28 cellular contexts compared by ENCODE assay signal in the genomic region with DNA sequence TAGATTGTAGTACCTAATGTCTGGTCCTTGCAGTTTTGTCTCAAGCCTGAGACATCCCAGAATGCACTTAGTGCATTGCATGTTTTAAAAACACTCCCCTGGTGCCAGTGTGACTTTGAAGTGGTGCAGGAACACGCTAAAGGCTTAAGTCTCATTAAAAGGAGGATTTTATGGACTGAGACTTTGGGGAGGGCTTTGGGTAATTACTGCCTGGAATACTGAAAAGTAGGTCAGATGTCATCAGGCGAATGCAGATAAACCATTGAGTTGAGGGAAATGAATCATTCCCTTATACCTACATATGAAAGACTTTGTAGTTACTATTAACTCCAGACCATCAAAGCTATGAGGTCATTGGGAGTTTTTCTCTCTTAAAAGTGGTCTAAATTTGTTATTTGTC. TPM values are rescaled to one million over a fixed set of nuclear protein-coding genes. Genes with fewer than 3 reads are reported as not detected.
A peak's percentile ranks its signal among the peaks of the same experiment; 100 is the strongest.
DNase-seq lines count a peak whose midpoint lies in the region; ATAC-seq, FAIRE-seq and TF ChIP-seq lines count a peak whose summit lies in the region.
"Had no signal": no experiment of that assay in that cellular context is flagged by ENCODE, and none has a peak within 500 bp of the region (broad histone marks: within the 10 kb centered on the region; RNA-seq: fewer than 3 reads in every experiment).

No MANE protein-coding gene starts in this region.

- no peaks in the 10 kb centered on the region for H3K9me2 ChIP-seq in HCT116 (ENCODE audit: insufficient read depth)

- H4K20me1 ChIP-seq in HCT116 (ENCODE audit: insufficient read depth) (no peaks in the 10 kb centered on the region), astrocyte (ENCODE audit: insufficient read depth, low read length) (no peaks in the 10 kb centered on the region), smooth muscle cell (ENCODE audit: low read depth) (no peaks in the 10 kb centered on the region)

- CTCF ChIA-PET in HCT116 (lab: Charles Lee), result no interaction called here

- no peaks in the 10 kb centered on the region for H3K36me3 Mint-ChIP-seq in astrocyte (ENCODE audit: low read depth, unreplicated experiment)
- H3K36me3 Mint-ChIP-seq: CD4-positive, CD25-positive, alpha-beta regulatory T cell had no signal

- TF ChIP-seq CTCF in HCT116 (IDR thresholded peaks at IDR 0.05 in 2 of 3, conservative IDR thresholded peaks at IDR 0.05 in 1 of 3; ENCODE audit: borderline replicate concordance in 1 of 3, insufficient read depth in 1 of 3, low read depth in 2 of 3, low read length in 2 of 3), result no peak
- TF ChIP-seq CTCF in astrocyte (IDR thresholded peaks at IDR 0.05; ENCODE audit: insufficient read depth, low read depth, low read length), result no peak
- TF ChIP-seq CTCF in smooth muscle cell (IDR thresholded peaks at IDR 0.05; ENCODE audit: borderline replicate concordance, insufficient read depth, poor library complexity, severe bottlenecking), result no peak

- H3K4me3 ChIP-seq in HCT116 (replicated peaks in 1 of 2; ENCODE audit: low read depth in 1 of 2, low read length in 2 of 2), result no peak overlapping the region
- no peak overlapping the region for H3K4me3 ChIP-seq in astrocyte (ENCODE audit: insufficient read depth, low read depth, low read length)
- H3K4me3 ChIP-seq in smooth muscle cell, result no peak overlapping the region
- H3K4me3 ChIP-seq: breast epithelium, colonic mucosa, esophagus squamous epithelium, GM23248, tibial artery had no signal

- H3K9me3 Mint-ChIP-seq in astrocyte (ENCODE audit: unreplicated experiment), result no peaks in the 10 kb centered on the region
- H3K9me3 Mint-ChIP-seq: stimulated activated naive CD8-positive, alpha-beta T cell treated with anti-CD3 and anti-CD28 coated beads, Interleukin-15, amount 100 ng/mL, for 72 hours had no signal

- no TSS peak for BruUV-seq in HCT116 (replicated peaks; lab: Mats Ljungman, UMichigan)

- TF ChIP-seq POLR2A in HCT116 (IDR thresholded peaks at IDR 0.05; ENCODE audit: borderline replicate concordance, extremely low read depth, insufficient read depth, insufficient read length), result no peak

- H2AFZ ChIP-seq in HCT116 (ENCODE audit: low read depth, low read length, poor library complexity, severe bottlenecking) (no peak overlapping the region), astrocyte (ENCODE audit: low read depth, low read length) (no peak overlapping the region), smooth muscle cell (ENCODE audit: low read depth) (no peak overlapping the region)
- H2AFZ ChIP-seq: GM23248 had no signal

- H3K9ac ChIP-seq in HCT116 (ENCODE audit: low read length), result no peak overlapping the region
- no peak overlapping the region for H3K9ac ChIP-seq in astrocyte (ENCODE audit: low read length)
- no peak overlapping the region for H3K9ac ChIP-seq in smooth muscle cell (ENCODE audit: low read depth)
- H3K9ac ChIP-seq: GM23248 had no signal

- H3K9me3 ChIP-seq in HCT116 (ENCODE audit: control insufficient read depth in 1 of 2, insufficient read depth in 1 of 2, low read depth in 1 of 2, low read length in 2 of 2) (no peaks in the 10 kb centered on the region), astrocyte (ENCODE audit: insufficient read depth, low read depth, low read length) (no peaks in the 10 kb centered on the region), smooth muscle cell (replicated peaks; ENCODE audit: low read depth) (no peaks in the 10 kb centered on the region)
- H3K9me3 ChIP-seq: breast epithelium, colonic mucosa, esophagus squamous epithelium, tibial artery had no signal

- ATAC-seq in HCT116, result no peak
- ATAC-seq in HG03432 (IDR thresholded peaks at IDR 0.05; ENCODE audit: unreplicated experiment), result no peak
- ATAC-seq: Panc1; stimulated activated naive CD8-positive, alpha-beta T cell treated with anti-CD3 and anti-CD28 coated beads, Interleukin-15, amount 100 ng/mL, for 72 hours had no signal

- no peak for TF ChIP-seq RAD21 in HCT116 (IDR thresholded peaks at IDR 0.05; ENCODE audit: low read depth)

- no peak overlapping the region for H3K4me3 Mint-ChIP-seq in astrocyte (ENCODE audit: unreplicated experiment)
- H3K4me3 Mint-ChIP-seq: stimulated activated naive CD8-positive, alpha-beta T cell treated with anti-CD3 and anti-CD28 coated beads, Interleukin-15, amount 100 ng/mL, for 72 hours had no signal

- peak overlapping the region; percentile 26; the same call in 1 of the 2 replicates for H3K27ac ChIP-seq in HCT116 (ENCODE audit: low read depth, low read length)
- H3K27ac ChIP-seq in astrocyte (ENCODE audit: low read depth, low read length), result no peak overlapping the region
- H3K27ac ChIP-seq in smooth muscle cell (ENCODE audit: low read depth), result peak overlapping the region; percentile 87
- H3K27ac ChIP-seq: breast epithelium, colonic mucosa, esophagus squamous epithelium, GM23248, tibial artery had no signal

- H3K36me3 ChIP-seq in HCT116 (ENCODE audit: control insufficient read depth in 1 of 2, insufficient read depth in 2 of 2, low read length in 2 of 2) (no peaks in the 10 kb centered on the region), astrocyte (ENCODE audit: insufficient read depth, low read length) (no peaks in the 10 kb centered on the region), smooth muscle cell (ENCODE audit: low read depth) (no peaks in the 10 kb centered on the region)
- H3K36me3 ChIP-seq: breast epithelium, colonic mucosa, esophagus squamous epithelium, tibial artery had no signal

- intact Hi-C loops in HCT116 (cut with micrococcal nuclease), result no loop called here

- WGBS in smooth muscle cell (ENCODE audit: low lambda C conversion rate), result 4% methylated on average over 2 of the region's 2 CpGs

- H3K79me2 ChIP-seq in HCT116 (ENCODE audit: insufficient read depth, low read length), result peaks cover 11% of the 10 kb centered on the region
- peaks cover 5% of the 10 kb centered on the region for H3K79me2 ChIP-seq in astrocyte (ENCODE audit: insufficient read depth, low read length)
- no peaks in the 10 kb centered on the region for H3K79me2 ChIP-seq in smooth muscle cell (ENCODE audit: low read depth)

- peaks cover 42 to 50% of the 10 kb centered on the region in 2 experiments for H3K4me1 ChIP-seq in HCT116 (ENCODE audit: control insufficient read depth in 1 of 2, insufficient read depth in 2 of 2, low read length in 2 of 2)
- peaks cover 10% of the 10 kb centered on the region for H3K4me1 ChIP-seq in astrocyte (ENCODE audit: insufficient read depth, low read length)
- peaks cover 42% of the 10 kb centered on the region for H3K4me1 ChIP-seq in smooth muscle cell (ENCODE audit: low read depth)
- H3K4me1 ChIP-seq: breast epithelium, colonic mucosa had no signal

- peaks cover 16% of the 10 kb centered on the region for H3K4me1 Mint-ChIP-seq in astrocyte (ENCODE audit: low read depth, unreplicated experiment)

- DNase-seq in HCT116 (ENCODE audit: low read depth, low spot score) (no peak), astrocyte (ENCODE audit: low read depth) (peak; percentile 9), kidney glomerular epithelial cell (lab: John Stamatoyannopoulos, UW) (peak; percentile 48), smooth muscle cell (lab: John Stamatoyannopoulos, UW; ENCODE audit: unreplicated experiment) (no peak), iPS-NIHi11 (ENCODE audit: low spot score) (no peak), SHP77 (lab: John Stamatoyannopoulos, UW) (no peak)
- DNase-seq: activated CD4-positive, CD25-positive, alpha-beta regulatory T cell treated with anti-CD3 and anti-CD28 coated beads, Interleukin-2, amount 50 U/mL, for 72 hours; activated gamma-delta T cell treated with Interleukin-2 at 50 U/mL for 16 hours; CD4-positive, CD25-positive, alpha-beta regulatory T cell; colonic mucosa; DMS 273 treated with DMSO at 0.1 percent for 48 hours; esophagus squamous epithelium; GM23248; hypothalamus; Karpas-422; NCI-H1048; NCI-H1694 treated with DMSO at 0.1 percent for 48 hours; NCI-H524 treated with DMSO at 0.1 percent for 48 hours; stimulated activated naive CD8-positive, alpha-beta T cell treated with anti-CD3 and anti-CD28 coated beads, Interleukin-15, amount 100 ng/mL, for 72 hours; T-helper 1 cell; tibial artery had no signal

- no peak for FAIRE-seq in astrocyte (lab: Jason Lieb, UNC)
- FAIRE-seq: G401.6, islet of Langerhans had no signal

- H3K27me3 Mint-ChIP-seq in astrocyte (ENCODE audit: low read depth, unreplicated experiment), result peaks cover 3% of the 10 kb centered on the region
- H3K27me3 Mint-ChIP-seq: stimulated activated naive CD8-positive, alpha-beta T cell treated with anti-CD3 and anti-CD28 coated beads, Interleukin-15, amount 100 ng/mL, for 72 hours had no signal

- H3K27me3 ChIP-seq in HCT116 (ENCODE audit: insufficient read depth, low read length) (no peaks in the 10 kb centered on the region), astrocyte (ENCODE audit: insufficient read depth, low read length) (no peaks in the 10 kb centered on the region), smooth muscle cell (ENCODE audit: low read depth) (no peaks in the 10 kb centered on the region)
- H3K27me3 ChIP-seq: breast epithelium, colonic mucosa, tibial artery had no signal

- H3K4me2 ChIP-seq in HCT116 (ENCODE audit: low read length) (peak overlapping the region; percentile 50), astrocyte (ENCODE audit: low read length) (no peak overlapping the region), smooth muscle cell (peak overlapping the region; percentile 85)

- no peak overlapping the region for H3K27ac Mint-ChIP-seq in astrocyte (ENCODE audit: unreplicated experiment)
- H3K27ac Mint-ChIP-seq: CD4-positive, CD25-positive, alpha-beta regulatory T cell; stimulated activated naive CD8-positive, alpha-beta T cell treated with anti-CD3 and anti-CD28 coated beads, Interleukin-15, amount 100 ng/mL, for 72 hours had no signal

- POLR2A ChIA-PET in HCT116 (lab: Charles Lee), result no interaction called here

- peaks cover 31% of the 10 kb centered on the region for H3F3A ChIP-seq in smooth muscle cell (ENCODE audit: low read depth)

- RAD21 ChIA-PET in HCT116 (lab: Charles Lee; ENCODE audit: low non-redundant PET in 1 of 2, low total read pairs in 2 of 2, uncharacterized antibody in 2 of 2, unreplicated experiment in 2 of 2), result no interaction called here

TF ChIP-seq in HCT116, 20 proteins besides CTCF, POLR2A, EP300 and RAD21 (continues in another document):
- TF ChIP-seq, protein P1, sequence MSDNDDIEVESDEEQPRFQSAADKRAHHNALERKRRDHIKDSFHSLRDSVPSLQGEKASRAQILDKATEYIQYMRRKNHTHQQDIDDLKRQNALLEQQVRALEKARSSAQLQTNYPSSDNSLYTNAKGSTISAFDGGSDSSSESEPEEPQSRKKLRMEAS (IDR thresholded peaks at IDR 0.05), result no peak
- TF ChIP-seq ZFX (IDR thresholded peaks at IDR 0.05), result no peak

RNA-seq across cellular contexts. Expression of gene OSBPL1A, which starts 3.0 kb away (rescaled TPM):
- total RNA-seq in HCT116 (2021; ENCODE audit: unreplicated experiment), result 18.9 TPM
- polyA plus RNA-seq in HCT116 (2012), result 12.8 and 15.1 TPM in 2 replicates
- 27.7 and 29.6 TPM in 2 replicates for total RNA-seq in astrocyte
- 23.4 and 29.4 TPM in 2 replicates for total RNA-seq in smooth muscle cell
- polyA plus RNA-seq in smooth muscle cell, result 15.3 and 18.1 TPM in 2 replicates

RNA-seq across cellular contexts. Expression of gene IMPACT, which starts 25.9 kb away (rescaled TPM):
- total RNA-seq in HCT116 (2021; ENCODE audit: unreplicated experiment), result 46.4 TPM
- 13.5 and 19.1 TPM in 2 replicates for polyA plus RNA-seq in HCT116 (2012)
- 32.3 and 39.1 TPM in 2 replicates for total RNA-seq in astrocyte
- total RNA-seq in smooth muscle cell, result 25.0 and 35.1 TPM in 2 replicates
- 27.9 and 30.2 TPM in 2 replicates for polyA plus RNA-seq in smooth muscle cell

RNA-seq across cellular contexts. Expression of gene HRH4, which starts 59.9 kb away (rescaled TPM):
- total RNA-seq in HCT116 (2021; ENCODE audit: unreplicated experiment) (not detected), astrocyte (0.17 and 0.25 TPM in 2 replicates), smooth muscle cell (not detected in 2 replicates)
- polyA plus RNA-seq in HCT116 (2012), result not detected in 2 replicates
- polyA plus RNA-seq in smooth muscle cell, result not detected in 2 replicates
- total RNA-seq: GM23248, lung microvascular endothelial cell, osteocyte had no signal
- polyA plus RNA-seq: GM23248 had no signal

Comparison
In these comparisons a context has a peak if more than half of its experiments do, and no peak if none do; other contexts are left out.
1. DNase-seq: peak in astrocyte (single experiment) and kidney glomerular epithelial cell (single experiment); none in HCT116 (single experiment), smooth muscle cell (single experiment), iPS-NIHi11 (single experiment) and SHP77 (0 of 2).